ENCODE assay signal across 8 cellular contexts in genomic region chr1:228102791-228103620, GRCh38. TPM values are rescaled to one million over a fixed set of nuclear protein-coding genes. Genes with fewer than 3 reads are reported as not detected.
DNase-seq lines count a peak whose midpoint lies in the region; ATAC-seq and TF ChIP-seq lines count a peak whose summit lies in the region.

Gene C1orf35, minus strand, starts transcription at chr1:228103325. Its CDS starts 98 bp downstream, at chr1:228103227.

- peak; percentile 85 for ATAC-seq in GM23338
- peak; percentile 82 to 84 for ATAC-seq in activated T-cell treated with anti-CD3 and anti-CD28 coated beads, Interleukin-2, amount 50 U/mL, for 72 hours (replicated peaks in 1 of 2)

- H3K4me1 ChIP-seq in DOHH2 (ENCODE audit: control insufficient read depth, low read length) (peaks cover 29% of the 10 kb centered on the region), GM23338 (ENCODE audit: insufficient read depth) (0 out of 2 replicates have a peak, but pooled peaks cover 3% of the 10 kb centered on the region), esophagus squamous epithelium (peaks cover 11 to 58% (median 21%) of the 10 kb centered on the region in 3 donors)

- H3K36me3 ChIP-seq in DOHH2 (ENCODE audit: control insufficient read depth, low read length), result peaks cover 58% of the 10 kb centered on the region
- peaks cover 3% of the 10 kb centered on the region; the same call in 1 of the 2 replicates for H3K36me3 ChIP-seq in GM23338 (ENCODE audit: insufficient read depth)
- H3K36me3 ChIP-seq in esophagus squamous epithelium, result peaks cover 18 to 60% (median 32%) of the 10 kb centered on the region in 3 donors

- peak within 1 kb of the TSS; percentile 94 for H2AFZ ChIP-seq in GM23338

- H3K4me1 Mint-ChIP-seq in GM23338, result peaks cover 8% of the 10 kb centered on the region; the same call in 1 of the 3 replicates
- peaks cover 48% of the 10 kb centered on the region for H3K4me1 Mint-ChIP-seq in activated T-cell treated with anti-CD3 and anti-CD28 coated beads, Interleukin-2, amount 50 U/mL, for 72 hours (ENCODE audit: low read depth)

- no peaks in the 10 kb centered on the region for H3K9me2 ChIP-seq in DOHH2 (replicated peaks; ENCODE audit: control insufficient read depth, low read length)
- no peaks in the 10 kb centered on the region for H3K9me2 ChIP-seq in GM23338 (ENCODE audit: insufficient read depth)

- peaks cover 45% of the 10 kb centered on the region for H3K79me2 ChIP-seq in DOHH2 (ENCODE audit: control insufficient read depth, low read length)
- no peaks in the 10 kb centered on the region for H3K79me2 ChIP-seq in GM23338 (replicated peaks; ENCODE audit: insufficient read depth)

- H3K4me2 ChIP-seq in DOHH2 (ENCODE audit: low read length), result peak within 1 kb of the TSS; percentile 63
- H3K4me2 ChIP-seq in GM23338, result peak within 1 kb of the TSS; percentile 86

- intact Hi-C loops in esophagus squamous epithelium (cut with DNase I), result loop anchor here (10.0 kb wide), 1 partner anchor 62 kb away; the partner anchor contains the start of gene IBA57

- peak within 1 kb of the TSS; percentile 96 for H3K27ac Mint-ChIP-seq in GM23338
- peak within 1 kb of the TSS; percentile 39 for H3K27ac Mint-ChIP-seq in activated T-cell treated with anti-CD3 and anti-CD28 coated beads, Interleukin-2, amount 50 U/mL, for 72 hours

- H3K4me3 ChIP-seq in DOHH2 (ENCODE audit: low read length) (peak within 1 kb of the TSS; percentile 93), GM23338 (peak within 1 kb of the TSS; percentile 93), esophagus squamous epithelium (peak within 1 kb of the TSS; percentile 59 to 90 (median 80))

- H3K9me3 Mint-ChIP-seq in GM23338, result no peaks in the 10 kb centered on the region; the same call in 1 of the 3 replicates
- H3K9me3 Mint-ChIP-seq in activated T-cell treated with anti-CD3 and anti-CD28 coated beads, Interleukin-2, amount 50 U/mL, for 72 hours, result no peaks in the 10 kb centered on the region

- no peak for TF ChIP-seq CTCF in DOHH2 (IDR thresholded peaks at IDR 0.05; ENCODE audit: low read depth, low read length, poor library complexity, severe bottlenecking)
- TF ChIP-seq CTCF in GM23338 (conservative IDR thresholded peaks at IDR 0.05; ENCODE audit: low read depth in 2 of 2), result no peak
- TF ChIP-seq CTCF in esophagus squamous epithelium (IDR thresholded peaks at IDR 0.05), result peak in 1 of 6 experiments; percentile 44

- H3K27ac ChIP-seq in DOHH2 (ENCODE audit: low read depth, low read length) (peak within 1 kb of the TSS; percentile 64), GM23338 (ENCODE audit: low read depth) (peak within 1 kb of the TSS; percentile 87), esophagus squamous epithelium (peak within 1 kb of the TSS; percentile 91 to 97 (median 92))

- no peaks in the 10 kb centered on the region for H3K27me3 ChIP-seq in DOHH2 (ENCODE audit: control insufficient read depth, low read length)
- H3K27me3 ChIP-seq in GM23338 (ENCODE audit: insufficient read depth), result no peaks in the 10 kb centered on the region
- no peaks in the 10 kb centered on the region for H3K27me3 ChIP-seq in esophagus squamous epithelium

- no peaks in the 10 kb centered on the region; the same call in 1 of the 2 replicates for H4K20me1 ChIP-seq in DOHH2 (ENCODE audit: control insufficient read depth, insufficient read depth, low read depth, low read length)
- no peaks in the 10 kb centered on the region; the same call in 1 of the 2 replicates for H4K20me1 ChIP-seq in GM23338 (replicated peaks; ENCODE audit: insufficient read depth)

- DNase-seq in GM23338 (ENCODE audit: low spot score) (peak; percentile 97), Kasumi-1 (lab: John Stamatoyannopoulos, UW) (peak; percentile 88 to 89), RKO (ENCODE audit: low spot score) (peak; percentile 94), esophagus squamous epithelium (lab: John Stamatoyannopoulos, UW) (peak; percentile 57), myocyte (ENCODE audit: low read depth) (peak; percentile 92)
- DNase-seq in activated T-cell treated with anti-CD3 and anti-CD28 coated beads, Interleukin-2, amount 50 U/mL, for 72 hours, result peak; percentile 95 to 96
- peak; percentile 87 to 91 for DNase-seq in stimulated activated CD8-positive, alpha-beta memory T cell treated with anti-CD3 and anti-CD28 coated beads, Interleukin-7, amount 100 ng/mL, for 48 hours (ENCODE audit: extremely low read depth in 1 of 2, low read depth in 1 of 2)

- WGBS in esophagus squamous epithelium, 2 donors, result 0% methylated on average over 2 of the region's 104 CpGs; no CpG with 5 or more reads in 1 of the 2 donors

- peaks cover 40% of the 10 kb centered on the region for H3K36me3 Mint-ChIP-seq in GM23338 (ENCODE audit: low read depth)
- H3K36me3 Mint-ChIP-seq in activated T-cell treated with anti-CD3 and anti-CD28 coated beads, Interleukin-2, amount 50 U/mL, for 72 hours (ENCODE audit: insufficient read depth in 2 of 2), result peaks cover 0 to 8% of the 10 kb centered on the region in 2 donors

- H3K4me3 Mint-ChIP-seq in GM23338, result peak within 1 kb of the TSS; percentile 92
- peak within 1 kb of the TSS; percentile 73 to 94 for H3K4me3 Mint-ChIP-seq in activated T-cell treated with anti-CD3 and anti-CD28 coated beads, Interleukin-2, amount 50 U/mL, for 72 hours

- no peaks in the 10 kb centered on the region for H3K9me3 ChIP-seq in DOHH2 (ENCODE audit: control insufficient read depth, insufficient read depth, low read length)
- H3K9me3 ChIP-seq in esophagus squamous epithelium, result no peaks in the 10 kb centered on the region

- peaks cover 22% of the 10 kb centered on the region for H3K27me3 Mint-ChIP-seq in GM23338 (ENCODE audit: insufficient read depth, low read depth, poor library complexity)
- H3K27me3 Mint-ChIP-seq in activated T-cell treated with anti-CD3 and anti-CD28 coated beads, Interleukin-2, amount 50 U/mL, for 72 hours (ENCODE audit: low read depth), result no peaks in the 10 kb centered on the region

- TF ChIP-seq POLR2A in esophagus squamous epithelium (IDR thresholded peaks at IDR 0.05), result peak in 3 of 4 donors; percentile 50 to 82 (median 57)

- H3F3A ChIP-seq in DOHH2 (ENCODE audit: control insufficient read depth, insufficient read depth) (peaks cover 20% of the 10 kb centered on the region), GM23338 (replicated peaks; ENCODE audit: low read depth) (0 out of 2 replicates have a peak, but pooled peaks cover 2% of the 10 kb centered on the region)

TF ChIP-seq in GM23338, 12 proteins besides CTCF, POLR2A, EP300 and RAD21 (continues in another document):
- no peak for TF ChIP-seq ZNF114 (CRISPR knock-in tag; IDR thresholded peaks at IDR 0.05)
- no peak for TF ChIP-seq JUNB (IDR thresholded peaks at IDR 0.05; ENCODE audit: unreplicated experiment)
- TF ChIP-seq EZH2phosphoT487 (IDR thresholded peaks at IDR 0.05; ENCODE audit: unreplicated experiment), result no peak
- peak; percentile 84 for TF ChIP-seq ETS1 (IDR thresholded peaks at IDR 0.05)
- TF ChIP-seq POLR2AphosphoS5 (IDR thresholded peaks at IDR 0.05; ENCODE audit: low read depth), result peak; percentile 95
- TF ChIP-seq REST (IDR thresholded peaks at IDR 0.05; ENCODE audit: unreplicated experiment), result no peak
- peak; percentile 99 for TF ChIP-seq CREB1 (CRISPR knock-in tag; IDR thresholded peaks at IDR 0.05; ENCODE audit: low read depth)
- TF ChIP-seq EZH2 (IDR thresholded peaks at IDR 0.05; ENCODE audit: low read depth, unreplicated experiment), result no peak
- no peak for TF ChIP-seq ZNF331 (CRISPR knock-in tag; IDR thresholded peaks at IDR 0.05; ENCODE audit: low read depth)
- TF ChIP-seq STAT1 (IDR thresholded peaks at IDR 0.05; ENCODE audit: unreplicated experiment), result no peak
- TF ChIP-seq NANOG (IDR thresholded peaks at IDR 0.05; ENCODE audit: borderline replicate concordance), result no peak

RNA-seq across cellular contexts. Expression of gene C1orf35, which starts in this region (rescaled TPM):
- 11.3 and 14.0 TPM in 2 replicates for total RNA-seq in GM23338 (2014; rRNA removed; shearing (Covaris generic))
- polyA plus RNA-seq in GM23338 (2016; fragmentation: Nextera tagmentation; extraction: Ambion mirVana), result 67.6 and 75.9 TPM in 2 replicates
- total RNA-seq in activated T-cell treated with anti-CD3 and anti-CD28 coated beads, Interleukin-2, amount 50 U/mL, for 72 hours, result 10 to 100 TPM; 18.2 to 27.3 TPM
- total RNA-seq in esophagus squamous epithelium (10 to 100 TPM in 3 of 4 donors, 1 to 10 TPM in 1; 8.5 to 21.3 (median 18.1) TPM), myocyte (8.1 and 9.3 TPM in 2 replicates)
- 14.5 TPM for polyA plus RNA-seq in myocyte (2012)

Comparison
In these comparisons a context has a peak if more than half of its experiments do, and no peak if none do; other contexts are left out.
1. Peak in every context shown above with its lines: DNase-seq, ATAC-seq, H3K4me3 ChIP-seq and H3K27ac ChIP-seq.